Comparison of ENCODE assay signal across 1 cellular context in genomic region chr1:197391303-197392226, GRCh38.
A peak's percentile ranks its signal among the peaks of the same experiment; 100 is the strongest.
TF ChIP-seq lines count a peak whose summit lies in the region.

No MANE protein-coding gene starts in this region.

TF ChIP-seq in K562, 482 proteins besides CTCF, POLR2A, EP300 and RAD21 (continued from another document):
- TF ChIP-seq, protein P1, sequence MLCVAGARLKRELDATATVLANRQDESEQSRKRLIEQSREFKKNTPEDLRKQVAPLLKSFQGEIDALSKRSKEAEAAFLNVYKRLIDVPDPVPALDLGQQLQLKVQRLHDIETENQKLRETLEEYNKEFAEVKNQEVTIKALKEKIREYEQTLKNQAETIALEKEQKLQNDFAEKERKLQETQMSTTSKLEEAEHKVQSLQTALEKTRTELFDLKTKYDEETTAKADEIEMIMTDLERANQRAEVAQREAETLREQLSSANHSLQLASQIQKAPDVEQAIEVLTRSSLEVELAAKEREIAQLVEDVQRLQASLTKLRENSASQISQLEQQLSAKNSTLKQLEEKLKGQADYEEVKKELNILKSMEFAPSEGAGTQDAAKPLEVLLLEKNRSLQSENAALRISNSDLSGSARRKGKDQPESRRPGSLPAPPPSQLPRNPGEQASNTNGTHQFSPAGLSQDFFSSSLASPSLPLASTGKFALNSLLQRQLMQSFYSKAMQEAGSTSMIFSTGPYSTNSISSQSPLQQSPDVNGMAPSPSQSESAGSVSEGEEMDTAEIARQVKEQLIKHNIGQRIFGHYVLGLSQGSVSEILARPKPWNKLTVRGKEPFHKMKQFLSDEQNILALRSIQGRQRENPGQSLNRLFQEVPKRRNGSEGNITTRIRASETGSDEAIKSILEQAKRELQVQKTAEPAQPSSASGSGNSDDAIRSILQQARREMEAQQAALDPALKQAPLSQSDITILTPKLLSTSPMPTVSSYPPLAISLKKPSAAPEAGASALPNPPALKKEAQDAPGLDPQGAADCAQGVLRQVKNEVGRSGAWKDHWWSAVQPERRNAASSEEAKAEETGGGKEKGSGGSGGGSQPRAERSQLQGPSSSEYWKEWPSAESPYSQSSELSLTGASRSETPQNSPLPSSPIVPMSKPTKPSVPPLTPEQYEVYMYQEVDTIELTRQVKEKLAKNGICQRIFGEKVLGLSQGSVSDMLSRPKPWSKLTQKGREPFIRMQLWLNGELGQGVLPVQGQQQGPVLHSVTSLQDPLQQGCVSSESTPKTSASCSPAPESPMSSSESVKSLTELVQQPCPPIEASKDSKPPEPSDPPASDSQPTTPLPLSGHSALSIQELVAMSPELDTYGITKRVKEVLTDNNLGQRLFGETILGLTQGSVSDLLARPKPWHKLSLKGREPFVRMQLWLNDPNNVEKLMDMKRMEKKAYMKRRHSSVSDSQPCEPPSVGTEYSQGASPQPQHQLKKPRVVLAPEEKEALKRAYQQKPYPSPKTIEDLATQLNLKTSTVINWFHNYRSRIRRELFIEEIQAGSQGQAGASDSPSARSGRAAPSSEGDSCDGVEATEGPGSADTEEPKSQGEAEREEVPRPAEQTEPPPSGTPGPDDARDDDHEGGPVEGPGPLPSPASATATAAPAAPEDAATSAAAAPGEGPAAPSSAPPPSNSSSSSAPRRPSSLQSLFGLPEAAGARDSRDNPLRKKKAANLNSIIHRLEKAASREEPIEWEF (CRISPR knock-in tag; IDR thresholded peaks at IDR 0.05), result no peak
- TF ChIP-seq KLF6 (CRISPR knock-in tag; IDR thresholded peaks at IDR 0.05; ENCODE audit: borderline replicate concordance), result no peak
- peak; percentile 85 for TF ChIP-seq ZNF41 (CRISPR knock-in tag; conservative IDR thresholded peaks at IDR 0.05)
- no peak for TF ChIP-seq NCOA6 (IDR thresholded peaks at IDR 0.05)
- TF ChIP-seq, protein P2, sequence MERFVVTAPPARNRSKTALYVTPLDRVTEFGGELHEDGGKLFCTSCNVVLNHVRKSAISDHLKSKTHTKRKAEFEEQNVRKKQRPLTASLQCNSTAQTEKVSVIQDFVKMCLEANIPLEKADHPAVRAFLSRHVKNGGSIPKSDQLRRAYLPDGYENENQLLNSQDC (CRISPR knock-in tag; IDR thresholded peaks at IDR 0.05), result no peak
- TF ChIP-seq, protein P3, sequence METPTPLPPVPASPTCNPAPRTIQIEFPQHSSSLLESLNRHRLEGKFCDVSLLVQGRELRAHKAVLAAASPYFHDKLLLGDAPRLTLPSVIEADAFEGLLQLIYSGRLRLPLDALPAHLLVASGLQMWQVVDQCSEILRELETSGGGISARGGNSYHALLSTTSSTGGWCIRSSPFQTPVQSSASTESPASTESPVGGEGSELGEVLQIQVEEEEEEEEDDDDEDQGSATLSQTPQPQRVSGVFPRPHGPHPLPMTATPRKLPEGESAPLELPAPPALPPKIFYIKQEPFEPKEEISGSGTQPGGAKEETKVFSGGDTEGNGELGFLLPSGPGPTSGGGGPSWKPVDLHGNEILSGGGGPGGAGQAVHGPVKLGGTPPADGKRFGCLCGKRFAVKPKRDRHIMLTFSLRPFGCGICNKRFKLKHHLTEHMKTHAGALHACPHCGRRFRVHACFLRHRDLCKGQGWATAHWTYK (CRISPR knock-in tag; IDR thresholded peaks at IDR 0.05), result 0 out of 2 replicates have a peak, but pooled peaks have one; percentile 8
- TF ChIP-seq MEIS2 (IDR thresholded peaks at IDR 0.05; ENCODE audit: partially characterized antibody), result peak; percentile 26
- TF ChIP-seq, protein P4, sequence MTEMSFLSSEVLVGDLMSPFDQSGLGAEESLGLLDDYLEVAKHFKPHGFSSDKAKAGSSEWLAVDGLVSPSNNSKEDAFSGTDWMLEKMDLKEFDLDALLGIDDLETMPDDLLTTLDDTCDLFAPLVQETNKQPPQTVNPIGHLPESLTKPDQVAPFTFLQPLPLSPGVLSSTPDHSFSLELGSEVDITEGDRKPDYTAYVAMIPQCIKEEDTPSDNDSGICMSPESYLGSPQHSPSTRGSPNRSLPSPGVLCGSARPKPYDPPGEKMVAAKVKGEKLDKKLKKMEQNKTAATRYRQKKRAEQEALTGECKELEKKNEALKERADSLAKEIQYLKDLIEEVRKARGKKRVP (CRISPR knock-in tag; IDR thresholded peaks at IDR 0.05), result peak; percentile 58
- TF ChIP-seq, protein P5, sequence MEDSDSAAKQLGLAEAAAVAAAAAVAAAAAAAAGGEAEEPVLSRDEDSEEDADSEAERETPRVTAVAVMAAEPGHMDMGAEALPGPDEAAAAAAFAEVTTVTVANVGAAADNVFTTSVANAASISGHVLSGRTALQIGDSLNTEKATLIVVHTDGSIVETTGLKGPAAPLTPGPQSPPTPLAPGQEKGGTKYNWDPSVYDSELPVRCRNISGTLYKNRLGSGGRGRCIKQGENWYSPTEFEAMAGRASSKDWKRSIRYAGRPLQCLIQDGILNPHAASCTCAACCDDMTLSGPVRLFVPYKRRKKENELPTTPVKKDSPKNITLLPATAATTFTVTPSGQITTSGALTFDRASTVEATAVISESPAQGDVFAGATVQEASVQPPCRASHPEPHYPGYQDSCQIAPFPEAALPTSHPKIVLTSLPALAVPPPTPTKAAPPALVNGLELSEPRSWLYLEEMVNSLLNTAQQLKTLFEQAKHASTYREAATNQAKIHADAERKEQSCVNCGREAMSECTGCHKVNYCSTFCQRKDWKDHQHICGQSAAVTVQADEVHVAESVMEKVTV (CRISPR knock-in tag; IDR thresholded peaks at IDR 0.05), result 0 out of 2 replicates have a peak, but pooled peaks have one; percentile 4
- peak; percentile 48; the same call in 1 of the 2 replicates for TF ChIP-seq SPI1 (IDR thresholded peaks at IDR 0.05; ENCODE audit: borderline replicate concordance, low read depth, low read length)
- peak; percentile 45; the same call in 1 of the 2 replicates for TF ChIP-seq ZNF384 (IDR thresholded peaks at IDR 0.05; ENCODE audit: low read depth, low read length)
- no peak for TF ChIP-seq TBP (optimal IDR thresholded peaks at IDR 0.05; ENCODE audit: low read depth, low read length)
- TF ChIP-seq TEAD1 (CRISPR knock-in tag; IDR thresholded peaks at IDR 0.05), result peak in 1 of 2 experiments; percentile 49; a peak in 1 of 4 replicates
TF ChIP-seq in K562: peak in this region for 9.
